Comparison of ENCODE assay signal across 16 cellular contexts in the genomic region with DNA sequence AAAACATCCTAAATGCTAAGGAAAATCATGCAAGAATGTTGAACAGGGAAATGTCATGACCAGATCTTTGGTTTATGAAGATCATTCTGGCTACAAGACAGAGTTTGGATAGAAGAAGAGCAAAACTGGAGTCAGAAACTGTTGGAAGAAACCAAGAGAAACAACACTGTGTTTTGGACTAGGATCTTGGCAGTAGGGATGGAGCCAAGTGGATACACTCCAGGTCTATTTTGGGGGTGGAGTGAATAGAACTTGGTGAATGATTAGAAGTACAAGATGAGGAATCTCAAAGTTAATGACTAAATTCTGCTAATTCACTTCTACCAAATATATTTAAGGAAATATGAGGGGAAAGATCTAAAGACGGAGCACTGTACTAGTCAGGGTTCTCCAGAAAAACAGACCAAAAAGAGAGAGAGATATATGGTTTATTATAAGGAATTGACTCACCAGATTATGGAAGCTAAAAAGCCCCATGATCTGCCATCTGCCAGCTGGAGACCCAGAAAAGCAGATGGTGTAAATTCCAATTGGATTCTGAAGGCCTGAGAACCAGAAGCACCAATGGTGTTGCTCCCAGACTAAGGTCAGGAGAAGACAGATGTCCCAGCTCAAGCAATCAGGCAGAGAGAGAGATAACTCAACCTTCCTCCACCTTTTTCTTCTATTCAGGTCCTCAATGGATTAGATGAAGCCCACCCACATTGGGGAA.
A peak's percentile ranks its signal among the peaks of the same experiment; 100 is the strongest.
DNase-seq lines count a peak whose midpoint lies in the region; ATAC-seq and TF ChIP-seq lines count a peak whose summit lies in the region.
"Had no signal": no experiment of that assay in that cellular context is flagged by ENCODE, and none has a peak within 500 bp of the region (broad histone marks: within the 10 kb centered on the region; RNA-seq: fewer than 3 reads in every experiment).

No MANE protein-coding gene starts in this region.

- intact Hi-C loops in left ventricle myocardium superior (cut with micrococcal nuclease) (no loop called here), left ventricle myocardium inferior (cut with micrococcal nuclease) (no loop called here), esophagus muscularis mucosa (cut with DNase I) (no loop called here)

- TF ChIP-seq EP300 in esophagus muscularis mucosa (IDR thresholded peaks at IDR 0.05), result no peak

- TF ChIP-seq POLR2A in esophagus muscularis mucosa (IDR thresholded peaks at IDR 0.05; ENCODE audit: low read depth), result no peak

- H3K9me2 ChIP-seq in Karpas-422 (replicated peaks; ENCODE audit: insufficient read depth, low read length), result no peaks in the 10 kb centered on the region

- H3K9me3 ChIP-seq in left ventricle myocardium inferior (replicated peaks), result no peaks in the 10 kb centered on the region
- H3K9me3 ChIP-seq in Karpas-422 (ENCODE audit: low read length), result no peaks in the 10 kb centered on the region
- no peaks in the 10 kb centered on the region for H3K9me3 ChIP-seq in esophagus muscularis mucosa
- H3K9me3 ChIP-seq: A549 had no signal

- no peak overlapping the region for H3K9ac ChIP-seq in Karpas-422 (ENCODE audit: low read length)
- H3K9ac ChIP-seq: KMS-11 had no signal

- no peak for TF ChIP-seq CTCF in left ventricle myocardium inferior (IDR thresholded peaks at IDR 0.05; ENCODE audit: borderline replicate concordance)
- TF ChIP-seq CTCF in esophagus muscularis mucosa (IDR thresholded peaks at IDR 0.05), result no peak

- H2AFZ ChIP-seq in Karpas-422 (ENCODE audit: low read length), result no peak overlapping the region
- H2AFZ ChIP-seq: GM23338 had no signal

- peaks cover 73% of the 10 kb centered on the region for H3K4me1 ChIP-seq in left ventricle myocardium inferior
- peaks cover 18% of the 10 kb centered on the region for H3K4me1 ChIP-seq in Karpas-422 (ENCODE audit: low read length)
- peaks cover 36 to 53% (median 43%) of the 10 kb centered on the region in 4 donors for H3K4me1 ChIP-seq in esophagus muscularis mucosa
- H3K4me1 ChIP-seq: A549 had no signal

- DNase-seq in left ventricle myocardium superior (no peak), left ventricle myocardium inferior (no peak), NCI-H82 treated with DMSO at 0.1 percent for 48 hours (lab: John Stamatoyannopoulos, UW; ENCODE audit: unreplicated experiment) (peak; percentile 32), myocyte (ENCODE audit: low read depth) (peak; percentile 72), Karpas-422 (no peak), esophagus muscularis mucosa (ENCODE audit: extremely low spot score) (no peak)
- no peak for DNase-seq in stimulated activated CD4-positive, alpha-beta T cell treated with anti-CD3 and anti-CD28 coated beads, Interleukin-12 subunit alpha, Interleukin-12 subunit beta, amount 100 ng/mL, for 4 hours
- DNase-seq: CD4-positive, alpha-beta memory T cell; DMS53; HCEC 1CT; NCI-H1417 treated with DMSO at 0.1 percent for 48 hours; NCI-H2029 treated with DMSO at 0.1 percent for 48 hours; NCI-H510A treated with DMSO at 0.1 percent for 48 hours had no signal

- 77% methylated on average over 1 of the region's 1 CpG for WGBS in esophagus muscularis mucosa

- no peaks in the 10 kb centered on the region for H3K79me2 ChIP-seq in Karpas-422 (ENCODE audit: low read length)

- H3K36me3 ChIP-seq in left ventricle myocardium inferior, result no peaks in the 10 kb centered on the region
- no peaks in the 10 kb centered on the region for H3K36me3 ChIP-seq in Karpas-422 (ENCODE audit: insufficient read depth, low read length)
- H3K36me3 ChIP-seq in esophagus muscularis mucosa, result no peaks in the 10 kb centered on the region

- peak; percentile 57 for ATAC-seq in left ventricle myocardium superior
- ATAC-seq: A549, GM23338 had no signal

- no peak overlapping the region for H3K4me3 ChIP-seq in left ventricle myocardium inferior
- no peak overlapping the region for H3K4me3 ChIP-seq in Karpas-422 (ENCODE audit: low read length)
- no peak overlapping the region for H3K4me3 ChIP-seq in esophagus muscularis mucosa
- H3K4me3 ChIP-seq: A549, GM23338 had no signal

- no peak overlapping the region for H3K27ac ChIP-seq in left ventricle myocardium inferior (replicated peaks)
- H3K27ac ChIP-seq in Karpas-422 (ENCODE audit: low read length), result no peak overlapping the region
- no peak overlapping the region for H3K27ac ChIP-seq in esophagus muscularis mucosa (replicated peaks in 1 of 4)
- H3K27ac ChIP-seq: A549, KMS-11 had no signal

- H3K27me3 ChIP-seq in left ventricle myocardium inferior (ENCODE audit: low read depth), result no peaks in the 10 kb centered on the region
- no peaks in the 10 kb centered on the region for H3K27me3 ChIP-seq in Karpas-422 (ENCODE audit: low read length)
- H3K27me3 ChIP-seq in esophagus muscularis mucosa, result no peaks in the 10 kb centered on the region

- H3K4me2 ChIP-seq in Karpas-422 (ENCODE audit: low read depth, low read length, poor library complexity, severe bottlenecking), result no peak overlapping the region
- H3K4me2 ChIP-seq: A549, GM23338, KMS-11 had no signal

- H4K20me1 ChIP-seq in Karpas-422 (ENCODE audit: insufficient read depth, low read depth, low read length), result peaks cover 69% of the 10 kb centered on the region

Comparison
In these comparisons a context has a peak if more than half of its experiments do, and no peak if none do; other contexts are left out.
1. DNase-seq: peak in NCI-H82 treated with DMSO at 0.1 percent for 48 hours (single experiment) and myocyte (single experiment); none in left ventricle myocardium superior (single experiment), left ventricle myocardium inferior (single experiment), Karpas-422 (single experiment), stimulated activated CD4-positive, alpha-beta T cell treated with anti-CD3 and anti-CD28 coated beads, Interleukin-12 subunit alpha, Interleukin-12 subunit beta, amount 100 ng/mL, for 4 hours (single experiment) and esophagus muscularis mucosa (single experiment).